Comparison of ENCODE assay signal across 30 cellular contexts in genomic region chr5:109180668-109181067, GRCh38.
"Had no signal": no experiment of that assay in that cellular context is flagged by ENCODE, and none has a peak within 500 bp of the region (broad histone marks: within the 10 kb centered on the region; RNA-seq: fewer than 3 reads in every experiment).

No MANE protein-coding gene starts in this region.

- H3K27ac ChIP-seq: VCaP, WERI-Rb-1 had no signal

- DNase-seq: activated B cell treated with CpG ODN at 0.5 μM for 24 hours; activated CD4-positive, alpha-beta memory T cell treated with anti-CD3 and anti-CD28 coated beads for 36 hours; activated CD4-positive, alpha-beta memory T cell treated with anti-CD3 and anti-CD28 coated beads, Interleukin-2, amount 10 ng/mL, durations not matched to agents 7 days and 5 days; activated CD4-positive, alpha-beta T cell treated with anti-CD3 and anti-CD28 coated beads for 1 hour; activated CD4-positive, alpha-beta T cell treated with anti-CD3 and anti-CD28 coated beads for 36 hours; activated CD4-positive, alpha-beta T cell treated with anti-CD3 and anti-CD28 coated beads for 4 hours; activated CD4-positive, alpha-beta T cell treated with anti-CD3 and anti-CD28 coated beads for 48 hours; activated CD4-positive, alpha-beta T cell treated with anti-CD3 and anti-CD28 coated beads, Interleukin-2, amount 10 ng/mL, durations not matched to agents 24 days and 14 days; activated CD4-positive, alpha-beta T cell treated with anti-CD3 and anti-CD28 coated beads, Interleukin-2, amount 10 ng/mL, durations not matched to agents 7 days and 5 days; activated CD4-positive, alpha-beta T cell treated with anti-CD3 and anti-CD28 coated beads, Interleukin-2, amount 50 U/mL, for 1 hour; activated CD4-positive, alpha-beta T cell treated with anti-CD3 and anti-CD28 coated beads, Interleukin-2, amount 50 U/mL, for 4 hours; activated CD4-positive, alpha-beta T cell treated with anti-CD3 and anti-CD28 coated beads, Interleukin-2, amount 50 U/mL, for 48 hours; activated CD4-positive, CD25-positive, alpha-beta regulatory T cell; activated CD4-positive, CD25-positive, alpha-beta regulatory T cell treated with anti-CD3 and anti-CD28 coated beads, Interleukin-2, amount 50 U/mL, for 72 hours; activated CD8-positive, alpha-beta memory T cell treated with anti-CD3 and anti-CD28 coated beads for 24 hours; activated CD8-positive, alpha-beta memory T cell treated with anti-CD3 and anti-CD28 coated beads, Interleukin-2, amount 10 ng/mL, durations not matched to agents 7 days and 5 days; activated CD8-positive, alpha-beta memory T cell treated with anti-CD3 and anti-CD28 coated beads, Interleukin-2, amount 50 U/mL, for 4 hours; activated CD8-positive, alpha-beta memory T cell treated with anti-CD3 and anti-CD28 coated beads, Interleukin-2, amount 50 U/mL, for 48 hours; activated CD8-positive, alpha-beta T cell treated with anti-CD3 and anti-CD28 coated beads for 36 hours; activated CD8-positive, alpha-beta T cell treated with anti-CD3 and anti-CD28 coated beads, Interleukin-2, amount 10 ng/mL, durations not matched to agents 7 days and 5 days; activated T-cell treated with anti-CD3 and anti-CD28 coated beads for 4 hours; activated T-cell treated with anti-CD3 and anti-CD28 coated beads, Interleukin-2, amount 50 U/mL, for 1 hour; activated T-cell treated with anti-CD3 and anti-CD28 coated beads, Interleukin-2, amount 50 U/mL, for 24 hours; T-helper 1 cell; T-helper 17 cell; T-helper 2 cell; T-helper 9 cell; T1000; WERI-Rb-1 had no signal

- H3K36me3 ChIP-seq: WERI-Rb-1 had no signal
